ENCODE assay signal across 21 cellular contexts in the genomic region with DNA sequence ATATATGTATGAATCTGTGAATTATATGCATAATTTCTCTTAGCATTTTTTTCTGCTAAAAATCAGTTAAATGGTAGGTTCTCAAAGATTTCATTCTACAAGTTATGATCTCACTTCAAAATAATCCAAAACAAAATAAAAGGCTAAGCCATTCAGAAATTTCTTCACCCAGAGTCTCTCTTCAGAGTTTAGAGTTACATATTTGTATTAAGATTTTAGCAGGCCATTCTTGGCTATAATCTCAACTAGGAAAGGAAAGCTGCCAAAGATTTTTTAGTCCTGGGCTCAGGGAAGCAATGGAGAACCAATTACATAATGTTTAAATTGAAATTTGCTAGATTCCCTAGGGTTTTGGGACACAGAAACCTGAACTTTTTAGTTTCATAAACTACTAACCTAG.
"Had no signal": no experiment of that assay in that cellular context is flagged by ENCODE, and none has a peak within 500 bp of the region (broad histone marks: within the 10 kb centered on the region; RNA-seq: fewer than 3 reads in every experiment).

No MANE protein-coding gene starts in this region.

- H3K9me3 ChIP-seq: colonic mucosa, right atrium auricular region, thoracic aorta, upper lobe of left lung had no signal

- H3K4me1 ChIP-seq: colonic mucosa, right atrium auricular region, upper lobe of left lung had no signal

- H3K9me3 Mint-ChIP-seq: activated naive CD4-positive, alpha-beta T cell treated with anti-CD3 and anti-CD28 coated beads, Interleukin-2, amount 50 U/mL, for 24 hours; neural progenitor cell had no signal

- ATAC-seq: foreskin keratinocyte; left cardiac atrium; naive thymus-derived CD4-positive, alpha-beta T cell; T-helper 17 cell had no signal

- H3K4me2 ChIP-seq: hepatocyte, neural progenitor cell, smooth muscle cell had no signal

- H2AFZ ChIP-seq: hepatocyte, neural progenitor cell had no signal

- DNase-seq: activated CD4-positive, alpha-beta T cell treated with anti-CD3 and anti-CD28 coated beads for 1 hour; activated CD4-positive, alpha-beta T cell treated with anti-CD3 and anti-CD28 coated beads, Interleukin-2, amount 50 U/mL, for 4 hours; activated gamma-delta T cell; brain microvascular endothelial cell; central memory CD4-positive, alpha-beta T cell; colonic mucosa; foreskin keratinocyte; left cardiac atrium; mesenchymal stem cell; naive thymus-derived CD4-positive, alpha-beta T cell; stimulated activated CD4-positive, alpha-beta T cell treated with anti-CD3 and anti-CD28 coated beads, Interleukin-4, amount 100 ng/mL, for 1 hour; T-helper 17 cell; upper lobe of left lung had no signal

- H3K9ac ChIP-seq: neural progenitor cell had no signal

- H3K4me1 Mint-ChIP-seq: activated naive CD4-positive, alpha-beta T cell treated with anti-CD3 and anti-CD28 coated beads, Interleukin-2, amount 50 U/mL, for 24 hours; naive thymus-derived CD4-positive, alpha-beta T cell; T-helper 17 cell had no signal

- H3K79me2 ChIP-seq: hepatocyte had no signal

- H3K27ac Mint-ChIP-seq: activated naive CD4-positive, alpha-beta T cell treated with anti-CD3 and anti-CD28 coated beads, Interleukin-2, amount 50 U/mL, for 24 hours; naive thymus-derived CD4-positive, alpha-beta T cell; neural progenitor cell; progenitor cell of endocrine pancreas; T-helper 17 cell had no signal

- H3K27me3 Mint-ChIP-seq: activated naive CD4-positive, alpha-beta T cell treated with anti-CD3 and anti-CD28 coated beads, Interleukin-2, amount 50 U/mL, for 24 hours; naive thymus-derived CD4-positive, alpha-beta T cell; progenitor cell of endocrine pancreas; T-helper 17 cell had no signal

- H3K27me3 ChIP-seq: brain microvascular endothelial cell, colonic mucosa, foreskin keratinocyte, hepatocyte, neural progenitor cell, right atrium auricular region, upper lobe of left lung had no signal

- H3K36me3 ChIP-seq: brain microvascular endothelial cell, colonic mucosa, neural progenitor cell, right atrium auricular region, thoracic aorta, upper lobe of left lung had no signal

- H3K27ac ChIP-seq: brain microvascular endothelial cell, colonic mucosa, foreskin keratinocyte, hepatocyte, neural progenitor cell, right atrium auricular region, thoracic aorta, upper lobe of left lung, VCaP had no signal

- H3K4me3 ChIP-seq: colonic mucosa, hepatocyte, neural progenitor cell, right atrium auricular region, smooth muscle cell, thoracic aorta, upper lobe of left lung had no signal

- H3K36me3 Mint-ChIP-seq: activated naive CD4-positive, alpha-beta T cell treated with anti-CD3 and anti-CD28 coated beads, Interleukin-2, amount 50 U/mL, for 24 hours; naive thymus-derived CD4-positive, alpha-beta T cell; neural progenitor cell had no signal

- H3K4me3 Mint-ChIP-seq: activated naive CD4-positive, alpha-beta T cell treated with anti-CD3 and anti-CD28 coated beads, Interleukin-2, amount 50 U/mL, for 24 hours; naive thymus-derived CD4-positive, alpha-beta T cell; neural progenitor cell; T-helper 17 cell had no signal
